ENCODE assay signal across 9 cellular contexts in the genomic region with DNA sequence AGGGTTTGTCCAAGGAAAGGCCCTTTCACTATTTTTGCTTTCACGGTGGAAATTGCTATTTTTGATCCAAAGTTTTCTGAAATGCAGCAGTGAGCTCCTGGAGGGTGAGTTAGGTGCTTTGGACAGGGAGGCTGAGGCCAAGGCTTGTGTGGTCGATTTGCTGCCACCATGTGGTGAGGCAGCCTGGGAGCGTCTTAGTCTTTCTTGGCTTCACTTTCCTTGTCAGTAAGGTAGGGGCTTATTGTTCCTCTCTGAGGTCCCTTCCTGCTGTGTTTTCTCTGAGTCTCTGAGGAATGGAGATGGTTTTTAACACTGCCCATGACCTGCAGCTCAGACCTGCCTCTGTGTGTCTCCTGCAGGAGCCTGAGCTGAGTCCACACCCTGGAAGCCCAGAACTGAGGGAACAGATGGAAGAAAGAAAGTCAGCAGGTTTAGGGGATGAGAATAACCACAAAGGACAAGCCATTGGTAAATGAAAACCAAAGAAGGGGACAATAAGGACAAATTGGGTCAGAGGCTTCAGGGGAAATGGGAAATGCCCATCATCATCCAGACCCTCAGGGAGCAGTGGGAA. TPM values are rescaled to one million over a fixed set of nuclear protein-coding genes. Genes with fewer than 3 reads are reported as not detected.
A peak's percentile ranks its signal among the peaks of the same experiment; 100 is the strongest.
DNase-seq lines count a peak whose midpoint lies in the region; ATAC-seq and TF ChIP-seq lines count a peak whose summit lies in the region.
"Had no signal": no experiment of that assay in that cellular context is flagged by ENCODE, and none has a peak within 500 bp of the region (broad histone marks: within the 10 kb centered on the region; RNA-seq: fewer than 3 reads in every experiment).

No MANE protein-coding gene starts in this region.

- no peak overlapping the region for H3K4me3 Mint-ChIP-seq in nephron progenitor cell
- H3K4me3 Mint-ChIP-seq: activated naive CD8-positive, alpha-beta T cell had no signal

- peaks cover 13% of the 10 kb centered on the region; the same call in 1 of the 2 replicates for H3K4me1 ChIP-seq in PC-9 (replicated peaks; ENCODE audit: insufficient read depth)

- TF ChIP-seq CTCF in AG04449 (IDR thresholded peaks at IDR 0.05; ENCODE audit: insufficient read depth, low read length, missing control alignments) (peak; percentile 76), GM12865 (IDR thresholded peaks at IDR 0.05; ENCODE audit: insufficient read depth, low read depth, low read length, missing control alignments) (peak; percentile 73), PC-9 (conservative IDR thresholded peaks at IDR 0.05) (peak; percentile 74), nephron progenitor cell (IDR thresholded peaks at IDR 0.05) (peak; percentile 52)

- H3K9me3 ChIP-seq in PC-9 (ENCODE audit: insufficient read depth, low read depth): no peaks in the 10 kb centered on the region

- peaks cover 10% of the 10 kb centered on the region for H3K27me3 Mint-ChIP-seq in nephron progenitor cell (ENCODE audit: low read depth, poor library complexity)

- H3F3A ChIP-seq in PC-9 (ENCODE audit: insufficient read depth, low read depth): no peaks in the 10 kb centered on the region; the same call in 1 of the 2 replicates

- no peaks in the 10 kb centered on the region for H3K36me3 Mint-ChIP-seq in nephron progenitor cell (ENCODE audit: low read depth)

- no peaks in the 10 kb centered on the region for H3K79me2 ChIP-seq in PC-9 (ENCODE audit: low read depth)

- no peak overlapping the region for H3K4me2 ChIP-seq in PC-9

- no peak for ATAC-seq in esophagus mucosa

- DNase-seq in AG04449 (ENCODE audit: low read depth, low spot score): no peak
- peak; percentile 66 for DNase-seq in GM12865 (ENCODE audit: low read depth)
- DNase-seq in PC-9: no peak
- DNase-seq in cerebellar cortex (ENCODE audit: low spot score): peak; percentile 35
- DNase-seq in nephron progenitor cell: peak; percentile 44
- DNase-seq in cerebellar nuclear complex (lab: John Stamatoyannopoulos, UW): no peak
- DNase-seq in DMS79 treated with DMSO at 0.1 percent for 48 hours (lab: John Stamatoyannopoulos, UW): no peak

- no peaks in the 10 kb centered on the region for H3K36me3 ChIP-seq in PC-9 (ENCODE audit: low read depth)

- BruUV-seq in PC-9 (replicated peaks; lab: Mats Ljungman, UMichigan): no TSS peak

- H3K9me2 ChIP-seq in PC-9 (ENCODE audit: insufficient read depth): no peaks in the 10 kb centered on the region

- no peaks in the 10 kb centered on the region for H3K9me3 Mint-ChIP-seq in nephron progenitor cell

- CTCF ChIA-PET in AG04449 (lab: Yijun Ruan, JAX) (interaction anchor here (0.6 to 8.8 kb wide), 19 partner anchors 10 to 324 kb away, joined by 3 to 190 read pairs (median 5); a partner anchor contains a TSS), PC-9 (lab: Charles Lee) (interaction anchor here (0.5 to 1.5 kb wide), 8 partner anchors 10 to 940 kb away, joined by 3 to 12 read pairs (median 4); a partner anchor contains a TSS)

- H3K4me3 ChIP-seq in AG04449 (ENCODE audit: low read depth, low read length) (no peak overlapping the region), GM12865 (ENCODE audit: low read depth, low read length) (no peak overlapping the region), PC-9 (no peak overlapping the region)

- intact Hi-C loops in PC-9 (cut with micrococcal nuclease; ENCODE audit: unreplicated experiment): loop anchor here (2.0 kb wide), 1 partner anchor 21 kb away; no protein-coding TSS in a partner anchor

- H3K27ac ChIP-seq in PC-9: no peak overlapping the region

- H3K27me3 ChIP-seq in PC-9 (ENCODE audit: insufficient read depth, low read depth): no peaks in the 10 kb centered on the region

- no peak overlapping the region for H3K27ac Mint-ChIP-seq in nephron progenitor cell
- H3K27ac Mint-ChIP-seq: activated naive CD8-positive, alpha-beta T cell had no signal

- peaks cover 23% of the 10 kb centered on the region for H3K4me1 Mint-ChIP-seq in nephron progenitor cell

- no peaks in the 10 kb centered on the region for H4K20me1 ChIP-seq in PC-9 (ENCODE audit: insufficient read depth)

- POLR2A ChIA-PET in AG04449 (lab: Yijun Ruan, JAX): no interaction called here
- POLR2A ChIA-PET in PC-9 (lab: Charles Lee; ENCODE audit: unreplicated experiment): interaction anchor here (0.6 kb wide), 1 partner anchor 114 kb away, joined by 5 read pairs; no protein-coding TSS in a partner anchor

- no peak overlapping the region for H2AFZ ChIP-seq in PC-9

RNA-seq across cellular contexts. Expression of a gene that starts 20.1 kb away (rescaled TPM):
- 966 and 1,436 TPM in 2 replicates for total RNA-seq in PC-9 (2021)
- 1,355 TPM for total RNA-seq in esophagus mucosa

RNA-seq across cellular contexts. Expression of a gene that starts 23.1 kb away (rescaled TPM):
- total RNA-seq in PC-9 (2021) (578 and 868 TPM in 2 replicates), esophagus mucosa (2,220 TPM)

Comparison
In these comparisons a context has a peak if more than half of its experiments do, and no peak if none do; other contexts are left out.
1. DNase-seq: peak in GM12865 (single experiment), cerebellar cortex (single experiment) and nephron progenitor cell (single experiment); none in AG04449 (single experiment), PC-9 (0 of 2), cerebellar nuclear complex (0 of 2) and DMS79 treated with DMSO at 0.1 percent for 48 hours (single experiment).
2. Peak in every context shown above with its lines, with median percentiles within 50 percentile points of each other: CTCF ChIP-seq.